In genomic region chr7:85006754-85007153, GRCh38 we compare ENCODE assay signal across 28 cellular contexts.
"Had no signal": no experiment of that assay in that cellular context is flagged by ENCODE, and none has a peak within 500 bp of the region (broad histone marks: within the 10 kb centered on the region; RNA-seq: fewer than 3 reads in every experiment).

No MANE protein-coding gene starts in this region.

- H3K4me3 ChIP-seq: pancreas, prostate gland, right atrium auricular region, right lobe of liver, sigmoid colon, stomach, thoracic aorta, thyroid gland, tibial nerve, upper lobe of left lung, uterus had no signal

- ATAC-seq: naive thymus-derived CD8-positive, alpha-beta T cell; natural killer cell treated with Interleukin-12 subunit alpha and Interleukin-12 subunit beta and Interleukin-15 and Interleukin-18, amount 100 ng/mL, for 72 hours; pancreas; right lobe of liver; stimulated activated effector memory CD8-positive, alpha-beta T cell treated with anti-CD3 and anti-CD28 coated beads, Interleukin-12 subunit alpha, Interleukin-12 subunit beta, amount 100 ng/mL, for 72 hours; stimulated activated naive B cell treated with anti-CD40 and anti-IgM and Interleukin-4, amounts not matched to agents 10 μg/mL and 1 μg/mL and 100 μg/mL, for 72 hours had no signal

- H3K4me1 Mint-ChIP-seq: naive thymus-derived CD8-positive, alpha-beta T cell; stimulated activated effector memory CD8-positive, alpha-beta T cell treated with anti-CD3 and anti-CD28 coated beads, Interleukin-12 subunit alpha, Interleukin-12 subunit beta, amount 100 ng/mL, for 72 hours; stimulated activated naive B cell treated with anti-CD40 and anti-IgM and Interleukin-4, amounts not matched to agents 10 μg/mL and 1 μg/mL and 100 μg/mL, for 72 hours had no signal

- FAIRE-seq: pancreas, small intestine had no signal

- H3K27ac Mint-ChIP-seq: naive thymus-derived CD8-positive, alpha-beta T cell; natural killer cell treated with Interleukin-12 subunit alpha and Interleukin-12 subunit beta and Interleukin-15 and Interleukin-18, amount 100 ng/mL, for 72 hours; nephron progenitor cell; stimulated activated effector memory CD8-positive, alpha-beta T cell treated with anti-CD3 and anti-CD28 coated beads, Interleukin-12 subunit alpha, Interleukin-12 subunit beta, amount 100 ng/mL, for 72 hours; stimulated activated naive B cell treated with anti-CD40 and anti-IgM and Interleukin-4, amounts not matched to agents 10 μg/mL and 1 μg/mL and 100 μg/mL, for 72 hours; stimulated activated naive CD8-positive, alpha-beta T cell treated with anti-CD3 and anti-CD28 coated beads, Interleukin-15, Interleukin-2, amounts not matched to agents 100 ng/mL and 50 ng/mL, for 24 hours had no signal

- H3K4me3 Mint-ChIP-seq: naive thymus-derived CD8-positive, alpha-beta T cell; natural killer cell treated with Interleukin-12 subunit alpha and Interleukin-12 subunit beta and Interleukin-15 and Interleukin-18, amount 100 ng/mL, for 72 hours; nephron progenitor cell; neural crest cell; stimulated activated effector memory CD8-positive, alpha-beta T cell treated with anti-CD3 and anti-CD28 coated beads, Interleukin-12 subunit alpha, Interleukin-12 subunit beta, amount 100 ng/mL, for 72 hours; stimulated activated naive B cell treated with anti-CD40 and anti-IgM and Interleukin-4, amounts not matched to agents 10 μg/mL and 1 μg/mL and 100 μg/mL, for 72 hours; stimulated activated naive CD8-positive, alpha-beta T cell treated with anti-CD3 and anti-CD28 coated beads, Interleukin-15, Interleukin-2, amounts not matched to agents 100 ng/mL and 50 ng/mL, for 24 hours had no signal

- H3K27me3 Mint-ChIP-seq: natural killer cell treated with Interleukin-12 subunit alpha and Interleukin-12 subunit beta and Interleukin-15 and Interleukin-18, amount 100 ng/mL, for 72 hours; stimulated activated naive B cell treated with anti-CD40 and anti-IgM and Interleukin-4, amounts not matched to agents 10 μg/mL and 1 μg/mL and 100 μg/mL, for 72 hours; stimulated activated naive CD8-positive, alpha-beta T cell treated with anti-CD3 and anti-CD28 coated beads, Interleukin-15, Interleukin-2, amounts not matched to agents 100 ng/mL and 50 ng/mL, for 24 hours had no signal

- H3K27me3 ChIP-seq: neutrophil, pancreas, right atrium auricular region, right lobe of liver, sigmoid colon, stomach, thyroid gland, tibial nerve, upper lobe of left lung, uterus had no signal

- H3K27ac ChIP-seq: neutrophil, pancreas, prostate gland, right atrium auricular region, right lobe of liver, sigmoid colon, stomach, thoracic aorta, thyroid gland, tibial nerve, upper lobe of left lung, uterus had no signal

- H3K36me3 ChIP-seq: neutrophil, pancreas, prostate gland, right atrium auricular region, right lobe of liver, sigmoid colon, stomach, thoracic aorta, tibial nerve, upper lobe of left lung, uterus had no signal

- H3K36me3 Mint-ChIP-seq: naive thymus-derived CD8-positive, alpha-beta T cell; natural killer cell treated with Interleukin-12 subunit alpha and Interleukin-12 subunit beta and Interleukin-15 and Interleukin-18, amount 100 ng/mL, for 72 hours; stimulated activated effector memory CD8-positive, alpha-beta T cell treated with anti-CD3 and anti-CD28 coated beads, Interleukin-12 subunit alpha, Interleukin-12 subunit beta, amount 100 ng/mL, for 72 hours; stimulated activated naive B cell treated with anti-CD40 and anti-IgM and Interleukin-4, amounts not matched to agents 10 μg/mL and 1 μg/mL and 100 μg/mL, for 72 hours had no signal

- H3K9me3 Mint-ChIP-seq: naive thymus-derived CD8-positive, alpha-beta T cell; nephron progenitor cell; neural crest cell; stimulated activated naive B cell treated with anti-CD40 and anti-IgM and Interleukin-4, amounts not matched to agents 10 μg/mL and 1 μg/mL and 100 μg/mL, for 72 hours; stimulated activated naive CD8-positive, alpha-beta T cell treated with anti-CD3 and anti-CD28 coated beads, Interleukin-15, Interleukin-2, amounts not matched to agents 100 ng/mL and 50 ng/mL, for 24 hours had no signal

- H3K9me3 ChIP-seq: neutrophil, pancreas, prostate gland, right atrium auricular region, right lobe of liver, sigmoid colon, stomach, thoracic aorta, thyroid gland, tibial nerve, upper lobe of left lung, uterus had no signal

- H3K4me1 ChIP-seq: pancreas, prostate gland, right atrium auricular region, right lobe of liver, stomach, thyroid gland, upper lobe of left lung, uterus had no signal

- DNase-seq: naive thymus-derived CD8-positive, alpha-beta T cell; nephron progenitor cell; nucleus accumbens; pancreas; retina; right lobe of liver; sigmoid colon; small intestine; stimulated activated CD4-positive, alpha-beta T cell treated with anti-CD3 and anti-CD28 coated beads, Interleukin-15, amount 100 ng/mL, for 24 hours; stimulated activated CD4-positive, alpha-beta T cell treated with anti-CD3 and anti-CD28 coated beads, Interleukin-2, amount 100 ng/mL, for 24 hours; stimulated activated CD4-positive, alpha-beta T cell treated with anti-CD3 and anti-CD28 coated beads, Interleukin-2, amount 100 ng/mL, for 48 hours; stimulated activated CD4-positive, alpha-beta T cell treated with anti-CD3 and anti-CD28 coated beads, Interleukin-4, amount 100 ng/mL, for 24 hours; stimulated activated naive B cell treated with anti-CD40 and anti-IgM and Interleukin-4, amounts not matched to agents 10 μg/mL and 1 μg/mL and 100 μg/mL, for 72 hours; stimulated activated naive CD4-positive, alpha-beta T cell treated with Interleukin-2 at 50 U/mL for 16 hours; stomach; thyroid gland; trophoblast cell; upper lobe of left lung; uterus had no signal
